In the genomic region with DNA sequence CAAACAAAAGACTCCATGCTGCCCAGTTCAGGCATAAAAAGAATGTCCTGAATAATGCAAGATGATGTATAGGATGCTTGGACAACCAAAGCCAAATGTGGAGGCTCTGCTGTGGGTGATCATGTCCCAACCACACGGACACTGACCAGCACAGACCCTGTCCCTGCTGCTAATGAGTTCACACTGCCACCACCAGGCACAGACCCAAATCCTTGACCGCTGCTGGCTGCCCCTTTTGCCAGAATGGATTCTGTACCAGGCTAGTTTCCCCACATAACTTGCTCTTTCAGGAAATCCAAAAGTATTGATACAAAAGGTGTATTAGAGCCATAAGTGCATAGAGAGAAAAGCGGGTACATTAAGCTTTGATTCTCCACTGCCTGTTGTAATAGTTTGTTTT, we compare ENCODE assay signal across 30 cellular contexts.
DNase-seq lines count a peak whose midpoint lies in the region; ATAC-seq, FAIRE-seq and TF ChIP-seq lines count a peak whose summit lies in the region.
"Had no signal": no experiment of that assay in that cellular context is flagged by ENCODE, and none has a peak within 500 bp of the region (broad histone marks: within the 10 kb centered on the region; RNA-seq: fewer than 3 reads in every experiment).

No MANE protein-coding gene starts in this region.

- no peak overlapping the region for H3K23ac ChIP-seq in mesenchymal stem cell (ENCODE audit: low read length in 2 of 2)

- no peak for DNase-seq in GM23338 (ENCODE audit: low spot score)
- no peak for DNase-seq in GM12878 (ENCODE audit: low read depth, low spot score)
- DNase-seq in medulla oblongata (ENCODE audit: extremely low spot score), result peak; percentile 76
- no peak for DNase-seq in tibial artery
- no peak for DNase-seq in MG63
- no peak for DNase-seq in mesenchymal stem cell
- DNase-seq in T-helper 2 cell treated with Interferon-gamma antibody and Interleukin-4, amounts not matched to agents 5 μg/mL and 100 μg/mL, for 36 hours (ENCODE audit: low spot score), result no peak
- DNase-seq: activated CD4-positive, alpha-beta T cell treated with anti-CD3 and anti-CD28 coated beads for 1 hour; activated gamma-delta T cell treated with Interleukin-2 at 50 U/mL for 16 hours; activated naive CD8-positive, alpha-beta T cell treated with anti-CD3 and anti-CD28 coated beads, Interleukin-2, amount 50 U/mL, for 24 hours; activated T-cell treated with anti-CD3 and anti-CD28 coated beads, Interleukin-2, amount 50 U/mL, for 1 hour; brain microvascular endothelial cell; effector memory CD4-positive, alpha-beta T cell; erythroblast; foreskin keratinocyte; immature natural killer cell; natural killer cell; NCI-H1436; NCI-H524 treated with DMSO at 0.1 percent for 48 hours; right cardiac atrium; stimulated activated CD4-positive, alpha-beta T cell treated with anti-CD3 and anti-CD28 coated beads, Interleukin-4, amount 100 ng/mL, for 1 hour; stimulated activated naive CD4-positive, alpha-beta T cell treated with Interleukin-2 at 50 U/mL for 16 hours; T-cell; thyroid gland had no signal

- BruUV-seq in GM12878 (replicated peaks; lab: Mats Ljungman, UMichigan), result no TSS peak

- TF ChIP-seq CTCF in GM23338 (conservative IDR thresholded peaks at IDR 0.05; ENCODE audit: low read depth in 2 of 2) (peak in 1 of 2 experiments; percentile 47; a peak in 2 of 4 replicates), GM12878 (IDR thresholded peaks at IDR 0.05 in 2 of 3, conservative IDR thresholded peaks at IDR 0.05 in 1 of 3; ENCODE audit: control insufficient read depth in 2 of 3, extremely low read depth in 1 of 3, insufficient read depth in 1 of 3, low read depth in 3 of 3, low read length in 3 of 3) (no peak), tibial artery (IDR thresholded peaks at IDR 0.05) (no peak)

- WGBS in GM12878 (ENCODE audit: insufficient coverage, insufficient replicate concordance, low lambda C conversion rate, missing lambda C conversion rate), result 87% methylated on average over 3 of the region's 3 CpGs
- 74% methylated on average over 3 of the region's 3 CpGs for WGBS in mesenchymal stem cell

- H3K4me3 Mint-ChIP-seq in GM23338, result no peak overlapping the region
- H3K4me3 Mint-ChIP-seq in T-helper 2 cell treated with Interferon-gamma antibody and Interleukin-4, amounts not matched to agents 5 μg/mL and 100 μg/mL, for 36 hours, result no peak overlapping the region
- H3K4me3 Mint-ChIP-seq: activated naive CD8-positive, alpha-beta T cell treated with anti-CD3 and anti-CD28 coated beads, Interleukin-2, amount 50 U/mL, for 24 hours; immature natural killer cell; natural killer cell; T-cell had no signal

- H3K4me2 ChIP-seq in GM23338, result no peak overlapping the region
- H3K4me2 ChIP-seq in GM12878 (ENCODE audit: control insufficient read depth, insufficient read depth), result no peak overlapping the region
- no peak overlapping the region for H3K4me2 ChIP-seq in mesenchymal stem cell (ENCODE audit: low read length, poor library complexity, severe bottlenecking)
- H3K4me2 ChIP-seq: hepatocyte had no signal

- POLR2A ChIA-PET in GM12878 (lab: Charles Lee), result interaction anchor here (0.5 to 1.2 kb wide), 3 partner anchors 12 to 34 kb away, joined by 5 to 6 read pairs (median 5); no protein-coding TSS in a partner anchor

- H4K20me1 ChIP-seq in GM23338 (replicated peaks; ENCODE audit: insufficient read depth) (no peaks in the 10 kb centered on the region), GM12878 (ENCODE audit: control insufficient read depth, insufficient read depth) (no peaks in the 10 kb centered on the region)

- H3K27ac ChIP-seq in GM23338 (ENCODE audit: low read depth) (peak overlapping the region; percentile 32; the same call in 1 of the 2 replicates), GM12878 (ENCODE audit: control insufficient read depth, insufficient read depth) (peak overlapping the region; percentile 69; the same call in 1 of the 2 replicates), tibial artery (peak overlapping the region; percentile 29 to 95), mesenchymal stem cell (ENCODE audit: low read length, poor library complexity, severe bottlenecking) (no peak overlapping the region)
- H3K27ac ChIP-seq: brain microvascular endothelial cell, foreskin keratinocyte, hepatocyte, SJSA1, thyroid gland had no signal

- no peak overlapping the region for H2AK5ac ChIP-seq in mesenchymal stem cell (ENCODE audit: low read length, severe bottlenecking)

- intact Hi-C loops in GM12878 (cut with micrococcal nuclease; ENCODE audit: unreplicated experiment), result loop anchor here (10.0 kb wide), 1 partner anchor 125 kb away; no protein-coding TSS in a partner anchor
- intact Hi-C loops in tibial artery (cut with DNase I; ENCODE audit: low total_unique reads), result loop anchor here (5.0 kb wide), 1 partner anchor 62 kb away; a partner anchor contains a TSS

- in situ Hi-C loops in GM12878 (cut with MboI), result no loop called here

- H2AFZ ChIP-seq in GM23338 (no peak overlapping the region), GM12878 (ENCODE audit: control insufficient read depth, low read depth, low read length) (no peak overlapping the region), mesenchymal stem cell (ENCODE audit: low read depth, low read length) (no peak overlapping the region)
- H2AFZ ChIP-seq: hepatocyte had no signal

- no peaks in the 10 kb centered on the region for H3K79me1 ChIP-seq in mesenchymal stem cell (replicated peaks; ENCODE audit: low read length, poor library complexity, severe bottlenecking)

- peaks cover 4% of the 10 kb centered on the region for H3K4me1 ChIP-seq in GM23338 (ENCODE audit: insufficient read depth)
- peaks cover 52% of the 10 kb centered on the region for H3K4me1 ChIP-seq in GM12878 (ENCODE audit: control insufficient read depth, insufficient read depth, low read length)
- H3K4me1 ChIP-seq in tibial artery, result peaks cover 0 to 55% (median 22%) of the 10 kb centered on the region in 4 donors
- H3K4me1 ChIP-seq in mesenchymal stem cell (ENCODE audit: control insufficient read depth, insufficient read depth, low read depth, low read length), result no peaks in the 10 kb centered on the region
- H3K4me1 ChIP-seq: HAP-1 had no signal

- peaks cover 3% of the 10 kb centered on the region for H3K27me3 Mint-ChIP-seq in GM23338 (ENCODE audit: insufficient read depth, low read depth, poor library complexity)
- H3K27me3 Mint-ChIP-seq in T-helper 2 cell treated with Interferon-gamma antibody and Interleukin-4, amounts not matched to agents 5 μg/mL and 100 μg/mL, for 36 hours (ENCODE audit: low read depth), result no peaks in the 10 kb centered on the region
- H3K27me3 Mint-ChIP-seq: activated naive CD8-positive, alpha-beta T cell treated with anti-CD3 and anti-CD28 coated beads, Interleukin-2, amount 50 U/mL, for 24 hours; T-cell had no signal

- no peak overlapping the region for H2BK120ac ChIP-seq in mesenchymal stem cell (ENCODE audit: low read depth, low read length)

- H3K27me3 ChIP-seq in GM23338 (ENCODE audit: insufficient read depth) (no peaks in the 10 kb centered on the region), GM12878 (replicated peaks in 1 of 2; ENCODE audit: control insufficient read depth in 2 of 2, insufficient read depth in 2 of 2, low read length in 1 of 2) (no peaks in the 10 kb centered on the region), tibial artery (no peaks in the 10 kb centered on the region), MG63 (no peaks in the 10 kb centered on the region), mesenchymal stem cell (ENCODE audit: control insufficient read depth in 1 of 2, insufficient read depth in 1 of 2, low read length in 2 of 2) (no peaks in the 10 kb centered on the region)
- H3K27me3 ChIP-seq: brain microvascular endothelial cell, foreskin keratinocyte, hepatocyte, SJSA1, thyroid gland had no signal

- SMC1A ChIA-PET in GM12878 (lab: Charles Lee; ENCODE audit: uncharacterized antibody, unreplicated experiment), result interaction anchor here (0.8 to 2.3 kb wide), 9 partner anchors 9 to 63 kb away, joined by 3 to 12 read pairs (median 4); no protein-coding TSS in a partner anchor

- no peaks in the 10 kb centered on the region for H3F3A ChIP-seq in GM23338 (replicated peaks; ENCODE audit: low read depth)

- no peak overlapping the region for H3K14ac ChIP-seq in mesenchymal stem cell (ENCODE audit: low read length in 2 of 2)

- no peak overlapping the region for H3K4ac ChIP-seq in mesenchymal stem cell (ENCODE audit: low read depth in 1 of 2, low read length in 2 of 2)

- CTCF ChIA-PET in GM12878 (lab: Yijun Ruan, JAX), result interaction anchor here (1.4 to 3.0 kb wide), 2 partner anchors 59 to 64 kb away, joined by 3 to 20 read pairs; no protein-coding TSS in a partner anchor

- H3K9me3 ChIP-seq in GM12878 (replicated peaks; ENCODE audit: control insufficient read depth, insufficient read depth, low read length) (no peaks in the 10 kb centered on the region; the same call in 1 of the 3 replicates), tibial artery (no peaks in the 10 kb centered on the region), MG63 (no peaks in the 10 kb centered on the region; the same call in 1 of the 2 replicates), mesenchymal stem cell (ENCODE audit: control insufficient read depth, low read length) (no peaks in the 10 kb centered on the region)
- H3K9me3 ChIP-seq: HAP-1, thyroid gland had no signal

- TF ChIP-seq EP300 in GM12878 (IDR thresholded peaks at IDR 0.05; ENCODE audit: borderline replicate concordance in 1 of 2, control insufficient read depth in 1 of 2, low read depth in 2 of 2, low read length in 2 of 2), result no peak

- no peak overlapping the region for H3K27ac Mint-ChIP-seq in GM23338
- H3K27ac Mint-ChIP-seq in T-helper 2 cell treated with Interferon-gamma antibody and Interleukin-4, amounts not matched to agents 5 μg/mL and 100 μg/mL, for 36 hours, result no peak overlapping the region
- H3K27ac Mint-ChIP-seq: activated naive CD8-positive, alpha-beta T cell treated with anti-CD3 and anti-CD28 coated beads, Interleukin-2, amount 50 U/mL, for 24 hours had no signal

- no peak overlapping the region for H4K91ac ChIP-seq in mesenchymal stem cell (ENCODE audit: low read length)

- no peak for ATAC-seq in GM23338
- no peak for ATAC-seq in GM12878
- ATAC-seq: activated naive CD8-positive, alpha-beta T cell treated with anti-CD3 and anti-CD28 coated beads, Interleukin-2, amount 50 U/mL, for 24 hours; foreskin keratinocyte; left lobe of liver; natural killer cell; right cardiac atrium; T-cell had no signal

- peaks cover 15% of the 10 kb centered on the region for H3K36me3 Mint-ChIP-seq in GM23338 (ENCODE audit: low read depth)
- peaks cover 41% of the 10 kb centered on the region for H3K36me3 Mint-ChIP-seq in T-helper 2 cell treated with Interferon-gamma antibody and Interleukin-4, amounts not matched to agents 5 μg/mL and 100 μg/mL, for 36 hours (ENCODE audit: low read depth)
- H3K36me3 Mint-ChIP-seq: natural killer cell had no signal

- peaks cover 24% of the 10 kb centered on the region for H3K4me1 Mint-ChIP-seq in GM23338
- peaks cover 26% of the 10 kb centered on the region for H3K4me1 Mint-ChIP-seq in T-helper 2 cell treated with Interferon-gamma antibody and Interleukin-4, amounts not matched to agents 5 μg/mL and 100 μg/mL, for 36 hours (ENCODE audit: low read depth)

- no peak overlapping the region for H2BK15ac ChIP-seq in mesenchymal stem cell (ENCODE audit: low read depth, poor library complexity, severe bottlenecking)

- H3K79me2 ChIP-seq in GM23338 (replicated peaks; ENCODE audit: insufficient read depth) (peaks cover 43% of the 10 kb centered on the region), GM12878 (ENCODE audit: control insufficient read depth, insufficient read depth, low read length) (no peaks in the 10 kb centered on the region)

- no peak for TF ChIP-seq RAD21 in GM12878 (IDR thresholded peaks at IDR 0.05; ENCODE audit: insufficient read depth, low read depth, low read length)

- no peak overlapping the region for H3K4me3 ChIP-seq in GM23338
- H3K4me3 ChIP-seq in GM12878, result no peak overlapping the region
- H3K4me3 ChIP-seq in tibial artery, result no peak overlapping the region
- H3K4me3 ChIP-seq in MG63, result no peak overlapping the region
- no peak overlapping the region for H3K4me3 ChIP-seq in mesenchymal stem cell (ENCODE audit: insufficient read depth in 1 of 2, low read depth in 1 of 2, low read length in 2 of 2)
- H3K4me3 ChIP-seq: HAP-1, hepatocyte, SJSA1, thyroid gland had no signal

- TF ChIP-seq POLR2A in GM12878 (IDR thresholded peaks at IDR 0.05; ENCODE audit: low read depth, low read length), result no peak

- no peak overlapping the region for H2BK12ac ChIP-seq in mesenchymal stem cell (ENCODE audit: low read length in 2 of 2)

- H3K9me3 Mint-ChIP-seq in GM23338, result peaks cover 4% of the 10 kb centered on the region; the same call in 2 of the 3 replicates
- H3K9me3 Mint-ChIP-seq in T-helper 2 cell treated with Interferon-gamma antibody and Interleukin-4, amounts not matched to agents 5 μg/mL and 100 μg/mL, for 36 hours, result no peaks in the 10 kb centered on the region
- H3K9me3 Mint-ChIP-seq: activated naive CD8-positive, alpha-beta T cell treated with anti-CD3 and anti-CD28 coated beads, Interleukin-2, amount 50 U/mL, for 24 hours; immature natural killer cell; natural killer cell; T-cell had no signal

- RAD21 ChIA-PET in GM12878 (lab: Charles Lee; ENCODE audit: unreplicated experiment), result interaction anchor here (1.2 to 1.8 kb wide), 3 partner anchors 33 to 131 kb away, joined by 4 to 6 read pairs (median 5); no protein-coding TSS in a partner anchor

- no peak overlapping the region for H2BK5ac ChIP-seq in mesenchymal stem cell (ENCODE audit: low read depth, low read length, poor library complexity, severe bottlenecking)

- H3K36me3 ChIP-seq in GM23338 (ENCODE audit: insufficient read depth) (no peaks in the 10 kb centered on the region), GM12878 (ENCODE audit: control insufficient read depth in 2 of 2, insufficient read depth in 2 of 2, low read length in 1 of 2) (no peaks in the 10 kb centered on the region), tibial artery (no peaks in the 10 kb centered on the region), MG63 (peaks cover 6% of the 10 kb centered on the region), mesenchymal stem cell (ENCODE audit: control insufficient read depth in 1 of 2, insufficient read depth in 2 of 2, low read depth in 1 of 2, low read length in 2 of 2) (peaks cover 0 to 7% of the 10 kb centered on the region in 2 experiments)
- H3K36me3 ChIP-seq: brain microvascular endothelial cell, HAP-1, SJSA1, thyroid gland had no signal

- no peak overlapping the region for H4K8ac ChIP-seq in mesenchymal stem cell (ENCODE audit: low read length)

- FAIRE-seq in GM12878 (lab: Jason Lieb, UNC), result no peak
- FAIRE-seq: RCC 7860, TTC549 had no signal

- no peak overlapping the region for H3K18ac ChIP-seq in mesenchymal stem cell (ENCODE audit: low read depth in 1 of 2, low read length in 2 of 2)

- peaks cover 6% of the 10 kb centered on the region; the same call in 1 of the 2 replicates for H3K9me2 ChIP-seq in GM23338 (ENCODE audit: insufficient read depth)

- no peak overlapping the region for H3K9ac ChIP-seq in GM12878 (ENCODE audit: control insufficient read depth, insufficient read depth, low read length)
- H3K9ac ChIP-seq in mesenchymal stem cell (ENCODE audit: low read length), result no peak overlapping the region
